8 cellular contexts compared by ENCODE assay signal in the genomic region with DNA sequence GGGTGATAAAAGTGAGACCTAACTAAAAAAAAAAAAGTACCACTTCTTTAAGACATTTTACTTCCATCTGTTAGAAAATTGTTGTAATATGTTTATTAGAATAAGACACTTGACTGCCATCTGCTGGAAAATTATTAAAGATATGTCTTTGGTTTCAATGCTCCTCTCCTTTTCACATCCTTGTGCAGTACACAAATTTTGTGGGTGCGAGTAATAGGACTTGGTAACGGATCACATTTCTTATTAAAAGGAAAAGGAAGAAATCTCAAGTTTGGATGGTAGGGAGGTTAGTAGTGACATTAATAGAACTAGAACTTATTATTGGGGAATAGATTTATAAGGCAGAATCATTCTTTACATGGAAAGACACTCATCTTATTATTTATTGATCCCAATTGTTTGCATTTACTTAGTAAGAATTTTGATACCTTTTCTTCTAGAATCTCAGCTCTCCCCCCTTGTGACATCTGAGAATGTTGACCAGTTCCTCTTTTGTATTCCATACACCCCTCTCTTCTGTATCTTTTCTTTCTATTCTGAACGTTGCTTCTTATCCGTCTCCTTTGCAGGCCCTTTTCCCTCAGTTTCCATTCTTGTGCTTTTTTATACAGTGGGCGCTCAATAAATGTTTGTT. TPM values are rescaled to one million over a fixed set of nuclear protein-coding genes. Genes with fewer than 3 reads are reported as not detected.
A peak's percentile ranks its signal among the peaks of the same experiment; 100 is the strongest.
DNase-seq lines count a peak whose midpoint lies in the region; TF ChIP-seq lines count a peak whose summit lies in the region.

No MANE protein-coding gene starts in this region.

- H3T11ph ChIP-seq in H9 (ENCODE audit: low read length), result no peak overlapping the region

- no peak overlapping the region for H3K23ac ChIP-seq in H9 (ENCODE audit: insufficient read length, low read depth, low read length)

- H3K27me3 Mint-ChIP-seq in activated T-cell treated with anti-CD3 and anti-CD28 coated beads, Interleukin-2, amount 50 U/mL, for 24 hours, result no peaks in the 10 kb centered on the region
- H3K27me3 Mint-ChIP-seq in H9 (ENCODE audit: low read depth), result no peaks in the 10 kb centered on the region

- no peaks in the 10 kb centered on the region for H3K36me3 Mint-ChIP-seq in activated T-cell treated with anti-CD3 and anti-CD28 coated beads, Interleukin-2, amount 50 U/mL, for 24 hours (ENCODE audit: low read depth)
- H3K36me3 Mint-ChIP-seq in H9 (ENCODE audit: insufficient read depth in 1 of 3, low read depth in 3 of 3), result no peaks in the 10 kb centered on the region

- peak overlapping the region; percentile 10 to 25 for H3K4me3 ChIP-seq in prostate gland

- H2BK15ac ChIP-seq in H9 (ENCODE audit: low read depth, low read length), result no peak overlapping the region

- H4K5ac ChIP-seq in H9 (ENCODE audit: insufficient read length, low read depth, low read length), result no peak overlapping the region

- TF ChIP-seq POLR2A in prostate gland (IDR thresholded peaks at IDR 0.05), result no peak

- H3K4me1 Mint-ChIP-seq in activated T-cell treated with anti-CD3 and anti-CD28 coated beads, Interleukin-2, amount 50 U/mL, for 24 hours (ENCODE audit: low read depth), result peaks cover 38% of the 10 kb centered on the region
- H3K4me1 Mint-ChIP-seq in H9, result peaks cover 0 to 5% of the 10 kb centered on the region in 2 experiments; a peak in 3 of 4 replicates

- no peaks in the 10 kb centered on the region for H3K23me2 ChIP-seq in H9 (ENCODE audit: insufficient read length, low read depth, low read length, poor library complexity, severe bottlenecking)

- H3K27ac Mint-ChIP-seq in activated T-cell treated with anti-CD3 and anti-CD28 coated beads, Interleukin-2, amount 50 U/mL, for 24 hours, result peak overlapping the region; percentile 90
- no peak overlapping the region for H3K27ac Mint-ChIP-seq in H9

- TF ChIP-seq CTCF in prostate gland (IDR thresholded peaks at IDR 0.05), result peak in 3 of 4 experiments; percentile 57 to 64 (median 61)
- no peak for TF ChIP-seq CTCF in H9 (conservative IDR thresholded peaks at IDR 0.05)

- no peak overlapping the region for H2BK120ac ChIP-seq in H9 (ENCODE audit: low read depth, low read length, poor library complexity, severe bottlenecking)

- H3K9ac ChIP-seq in H9 (ENCODE audit: extremely low read depth, insufficient read length, low read length), result no peak overlapping the region

- H3K4ac ChIP-seq in H9 (ENCODE audit: low read depth, low read length), result no peak overlapping the region

- no peaks in the 10 kb centered on the region for H3K9me3 Mint-ChIP-seq in activated T-cell treated with anti-CD3 and anti-CD28 coated beads, Interleukin-2, amount 50 U/mL, for 24 hours
- H3K9me3 Mint-ChIP-seq in H9, result no peaks in the 10 kb centered on the region

- no peak overlapping the region for H2AFZ ChIP-seq in H9 (ENCODE audit: low read length)

- no peak overlapping the region for H4K8ac ChIP-seq in H9 (replicated peaks; ENCODE audit: insufficient read length, low read depth, low read length)

- no peaks in the 10 kb centered on the region for H3K9me3 ChIP-seq in prostate gland
- H3K9me3 ChIP-seq in H9 (ENCODE audit: control insufficient read depth, low read depth, low read length), result no peaks in the 10 kb centered on the region

- no peak for DNase-seq in activated T-cell treated with anti-CD3 and anti-CD28 coated beads, Interleukin-2, amount 50 U/mL, for 24 hours
- DNase-seq in activated T-cell treated with anti-CD3 and anti-CD28 coated beads for 4 hours (no peak), LHCN-M2 (ENCODE audit: low read depth) (peak; percentile 86), SW480 (ENCODE audit: low spot score) (peak; percentile 55), fibroblast of gingiva (ENCODE audit: low read depth) (peak; percentile 63), prostate gland (ENCODE audit: low spot score) (no peak), H9 (no peak)
- DNase-seq in activated effector memory CD4-positive, alpha-beta T cell treated with Interleukin-2 at 50 U/mL for 16 hours, result no peak

- no peak overlapping the region for H3K4me2 ChIP-seq in H9 (ENCODE audit: insufficient read depth, insufficient read length, low read length)

- H2BK20ac ChIP-seq in H9 (ENCODE audit: low read depth, low read length, poor library complexity, severe bottlenecking), result no peak overlapping the region

- H3K18ac ChIP-seq in H9 (ENCODE audit: insufficient read length, low read depth, low read length), result no peak overlapping the region

- 58% methylated on average over 5 of the region's 5 CpGs for WGBS in prostate gland
- WGBS in H9 (ENCODE audit: extremely low coverage, insufficient read length, low lambda C conversion rate), result no CpG with 5 or more reads among the region's 5 CpGs

- no peak overlapping the region for H3K14ac ChIP-seq in H9 (ENCODE audit: insufficient read depth, low read length)

- no peaks in the 10 kb centered on the region for H3K79me2 ChIP-seq in H9 (ENCODE audit: insufficient read depth, low read length)

- no peaks in the 10 kb centered on the region for H3K36me3 ChIP-seq in prostate gland

- no peak overlapping the region for H2AK5ac ChIP-seq in H9 (ENCODE audit: insufficient read length, low read length)

- H3K79me1 ChIP-seq in H9 (ENCODE audit: insufficient read depth, low read depth, low read length, poor library complexity, severe bottlenecking), result no peaks in the 10 kb centered on the region

- H3K4me1 ChIP-seq in prostate gland (replicated peaks), result no peaks in the 10 kb centered on the region
- H3K4me1 ChIP-seq in H9 (ENCODE audit: insufficient read depth, low read length), result no peaks in the 10 kb centered on the region

- H4K20me1 ChIP-seq in H9 (ENCODE audit: control insufficient read depth, insufficient read depth, insufficient read length), result no peaks in the 10 kb centered on the region

- no peak overlapping the region for H2BK12ac ChIP-seq in H9 (ENCODE audit: insufficient read length, low read depth, low read length)

- H3K27me3 ChIP-seq in prostate gland (replicated peaks; ENCODE audit: insufficient read depth) (no peaks in the 10 kb centered on the region), H9 (ENCODE audit: insufficient read depth, low read length) (no peaks in the 10 kb centered on the region)

- H2BK5ac ChIP-seq in H9 (ENCODE audit: insufficient read length, low read length), result no peak overlapping the region

- H3K27ac ChIP-seq in prostate gland (peak overlapping the region; percentile 58 to 65), H9 (ENCODE audit: insufficient read length, low read depth, low read length) (no peak overlapping the region)

- intact Hi-C loops in prostate gland (cut with DNase I), result loop anchor here (5.0 to 10.0 kb wide), 3 partner anchors 79 to 453 kb away; partner anchors contain the start of gene GLCCI1

- no peak overlapping the region for H4K91ac ChIP-seq in H9 (ENCODE audit: insufficient read length, low read depth, low read length)

- no peak overlapping the region for H3K56ac ChIP-seq in H9 (ENCODE audit: insufficient read length, low read depth, low read length)

- H3K4me3 Mint-ChIP-seq in activated T-cell treated with anti-CD3 and anti-CD28 coated beads, Interleukin-2, amount 50 U/mL, for 24 hours, result peak overlapping the region; percentile 83
- H3K4me3 Mint-ChIP-seq in H9, result no peak overlapping the region

RNA-seq across cellular contexts. Expression of gene RPA3, which starts 43.0 kb away (rescaled TPM):
- 65.5 and 67.5 TPM in 2 replicates for total RNA-seq in LHCN-M2 (2014; rRNA removed)
- 90.5 TPM for polyA plus RNA-seq in LHCN-M2 (2012)
- 10 to 100 TPM; 28.2 to 29.5 TPM for total RNA-seq in prostate gland
- 108 TPM in 2 replicates for total RNA-seq in H9 (2021)

Comparison
In these comparisons a context has a peak if more than half of its experiments do, and no peak if none do; other contexts are left out.
1. DNase-seq: peak in LHCN-M2 (single experiment), SW480 (single experiment) and fibroblast of gingiva (single experiment); none in activated T-cell treated with anti-CD3 and anti-CD28 coated beads, Interleukin-2, amount 50 U/mL, for 24 hours (single experiment), activated T-cell treated with anti-CD3 and anti-CD28 coated beads for 4 hours (single experiment), prostate gland (single experiment), H9 (single experiment) and activated effector memory CD4-positive, alpha-beta T cell treated with Interleukin-2 at 50 U/mL for 16 hours (single experiment).